Comparison of ENCODE assay signal across 22 cellular contexts in genomic region chr10:82867056-82867455, GRCh38.
"Had no signal": no experiment of that assay in that cellular context is flagged by ENCODE, and none has a peak within 500 bp of the region (broad histone marks: within the 10 kb centered on the region; RNA-seq: fewer than 3 reads in every experiment).

No MANE protein-coding gene starts in this region.

- H3K4me3 ChIP-seq: cardiac muscle cell, gastroesophageal sphincter, upper lobe of left lung had no signal

- H3K27ac Mint-ChIP-seq: activated naive CD8-positive, alpha-beta T cell treated with anti-CD3 and anti-CD28 coated beads for 36 hours; activated T-cell treated with anti-CD3 and anti-CD28 coated beads, Interleukin-2, amount 50 U/mL, for 24 hours; activated T-helper 17 cell treated with anti-CD3 and anti-CD28 coated beads, Interleukin-2, amount 50 U/mL, for 72 hours; memory B cell; nephron; WTC11 had no signal

- H3K36me3 ChIP-seq: cardiac muscle cell, gastroesophageal sphincter, upper lobe of left lung had no signal

- H2AFZ ChIP-seq: parathyroid adenoma had no signal

- ATAC-seq: activated T-helper 17 cell treated with anti-CD3 and anti-CD28 coated beads, Interleukin-2, amount 50 U/mL, for 72 hours; gastroesophageal sphincter; right cardiac atrium; stimulated activated naive CD8-positive, alpha-beta T cell treated with anti-CD3 and anti-CD28 coated beads, Interleukin-15, Interleukin-2, amounts not matched to agents 100 U/mL and 50 U/mL, for 24 hours; WTC11 had no signal

- H3K36me3 Mint-ChIP-seq: activated naive CD8-positive, alpha-beta T cell treated with anti-CD3 and anti-CD28 coated beads for 36 hours; memory B cell; WTC11 had no signal

- H3K9me3 Mint-ChIP-seq: nephron, WTC11 had no signal

- H3K27me3 ChIP-seq: cardiac muscle cell, gastroesophageal sphincter, upper lobe of left lung had no signal

- H3K4me1 ChIP-seq: gastroesophageal sphincter, parathyroid adenoma, upper lobe of left lung had no signal

- H3K27me3 Mint-ChIP-seq: activated naive CD8-positive, alpha-beta T cell treated with anti-CD3 and anti-CD28 coated beads for 36 hours; activated T-cell treated with anti-CD3 and anti-CD28 coated beads, Interleukin-2, amount 50 U/mL, for 24 hours; activated T-helper 17 cell treated with anti-CD3 and anti-CD28 coated beads, Interleukin-2, amount 50 U/mL, for 72 hours; memory B cell had no signal

- H3K4me1 Mint-ChIP-seq: activated naive CD8-positive, alpha-beta T cell treated with anti-CD3 and anti-CD28 coated beads for 36 hours; activated T-helper 17 cell treated with anti-CD3 and anti-CD28 coated beads, Interleukin-2, amount 50 U/mL, for 72 hours; memory B cell; nephron had no signal

- H3K27ac ChIP-seq: cardiac muscle cell, epithelial cell of prostate, gastroesophageal sphincter, parathyroid adenoma, upper lobe of left lung had no signal

- H3K4me3 Mint-ChIP-seq: activated naive CD8-positive, alpha-beta T cell treated with anti-CD3 and anti-CD28 coated beads for 36 hours; activated T-cell treated with anti-CD3 and anti-CD28 coated beads, Interleukin-2, amount 50 U/mL, for 24 hours; activated T-helper 17 cell treated with anti-CD3 and anti-CD28 coated beads, Interleukin-2, amount 50 U/mL, for 72 hours; memory B cell; nephron; WTC11 had no signal

- H3K79me2 ChIP-seq: parathyroid adenoma had no signal

- DNase-seq: activated CD4-positive, alpha-beta T cell treated with anti-CD3 and anti-CD28 coated beads, Interleukin-2, amount 50 U/mL, for 4 hours; activated CD8-positive, alpha-beta memory T cell treated with anti-CD3 and anti-CD28 coated beads for 24 hours; activated CD8-positive, alpha-beta memory T cell treated with anti-CD3 and anti-CD28 coated beads, Interleukin-2, amount 50 U/mL, for 4 hours; activated naive CD4-positive, alpha-beta T cell; activated naive CD8-positive, alpha-beta T cell treated with anti-CD3 and anti-CD28 coated beads for 36 hours; activated T-cell treated with anti-CD3 and anti-CD28 coated beads, Interleukin-2, amount 50 U/mL, for 24 hours; amniotic stem cell; head of caudate nucleus; hypothalamus; right cardiac atrium; stimulated activated CD4-positive, alpha-beta T cell treated with anti-CD3 and anti-CD28 coated beads, Interleukin-12 subunit alpha, Interleukin-12 subunit beta, amount 100 ng/mL, for 4 hours; stimulated activated CD4-positive, alpha-beta T cell treated with anti-CD3 and anti-CD28 coated beads, Interleukin-4, amount 100 ng/mL, for 4 hours; stimulated activated naive CD8-positive, alpha-beta T cell treated with anti-CD3 and anti-CD28 coated beads, Interleukin-15, Interleukin-2, amounts not matched to agents 100 U/mL and 50 U/mL, for 24 hours; upper lobe of left lung had no signal

- H3K9me3 ChIP-seq: gastroesophageal sphincter, upper lobe of left lung had no signal

- H3K9ac ChIP-seq: parathyroid adenoma had no signal
